In genomic region chr11:317668-318406, GRCh38 we compare ENCODE assay signal across 9 cellular contexts. TPM values are rescaled to one million over a fixed set of nuclear protein-coding genes. Genes with fewer than 3 reads are reported as not detected.
DNase-seq lines count a peak whose midpoint lies in the region; ATAC-seq, FAIRE-seq and TF ChIP-seq lines count a peak whose summit lies in the region.
"Not testable (repeated sequence)": the region's sequence is repeated elsewhere in the genome, so short reads cannot be mapped to it uniquely, and the experiment has no call there.
"Had no signal": no experiment of that assay in that cellular context is flagged by ENCODE, and none has a peak within 500 bp of the region (broad histone marks: within the 10 kb centered on the region; RNA-seq: fewer than 3 reads in every experiment).

No MANE protein-coding gene starts in this region.

- not testable (repeated sequence) for FAIRE-seq in H1 (lab: Jason Lieb, UNC)

- H3K27me3 Mint-ChIP-seq in CD4-positive, alpha-beta T cell; activated T-helper 2 cell treated with anti-CD3 and anti-CD28 coated beads, Interferon-gamma antibody, Interleukin-2, Interleukin-4, amounts not matched to agents 10 μg/mL and 5 μg/mL and 100 μg/mL, durations not matched to agents 14 hours and 24 hours and 36 hours (ENCODE audit: low read depth): not testable (repeated sequence)
- H3K27me3 Mint-ChIP-seq in GM23338 (ENCODE audit: insufficient read depth, low read depth, poor library complexity) = peaks cover 14% of the 10 kb centered on the region
- H3K27me3 Mint-ChIP-seq in neural progenitor cell (ENCODE audit: insufficient read depth, low read depth) = peaks cover 12% of the 10 kb centered on the region

- ATAC-seq in CD4-positive, alpha-beta T cell (ENCODE audit: poor library complexity); GM23338; Panc1: not testable (repeated sequence)

- H2BK20ac ChIP-seq in H1 (ENCODE audit: low read length) = peak overlapping the region; percentile 90; the same call in 1 of the 2 replicates

- not testable (repeated sequence) for H3K9me2 ChIP-seq in GM23338 (ENCODE audit: insufficient read depth)

- not testable (repeated sequence) for TF ChIP-seq EP300 in H1 (IDR thresholded peaks at IDR 0.05; ENCODE audit: borderline replicate concordance in 1 of 2, low read depth in 2 of 2, low read length in 2 of 2)

- H3K79me2 ChIP-seq in GM23338 (replicated peaks; ENCODE audit: insufficient read depth) (peaks cover 23% of the 10 kb centered on the region), H1 (ENCODE audit: control insufficient read depth in 1 of 2, insufficient read depth in 2 of 2, low read length in 2 of 2) (peaks cover 0 to 21% of the 10 kb centered on the region in 2 experiments; a peak in 2 of 4 replicates)
- H3K79me2 ChIP-seq in neural progenitor cell (ENCODE audit: low read depth) = not testable (repeated sequence)

- not testable (repeated sequence) for H3K23ac ChIP-seq in H1 (ENCODE audit: insufficient read length)

- not testable (repeated sequence) for H3K79me1 ChIP-seq in H1 (ENCODE audit: low read depth, low read length)

- peaks cover 18% of the 10 kb centered on the region; the same call in 1 of the 2 replicates for H3K23me2 ChIP-seq in H1 (ENCODE audit: low read depth, low read length)

- H3K14ac ChIP-seq in H1 (ENCODE audit: insufficient read length) = not testable (repeated sequence)

- intact Hi-C loops in CD4-positive, alpha-beta T cell (cut with DNase I, micrococcal nuclease) = loop anchor here in 1 of 2 experiments (2.0 kb wide), 2 partner anchors 37 to 49 kb away; no protein-coding TSS in a partner anchor
- intact Hi-C loops in Panc1 (cut with micrococcal nuclease; ENCODE audit: unreplicated experiment); activated T-helper 2 cell treated with anti-CD3 and anti-CD28 coated beads, Interferon-gamma antibody, Interleukin-2, Interleukin-4, amounts not matched to agents 10 μg/mL and 5 μg/mL and 100 μg/mL, durations not matched to agents 14 hours and 24 hours and 36 hours (cut with micrococcal nuclease); testis (cut with DNase I; ENCODE audit: low total_unique reads): not testable (repeated sequence)

- peak overlapping the region; percentile 75 for H3K18ac ChIP-seq in H1 (ENCODE audit: extremely low read depth, low read length)

- not testable (repeated sequence) for H2BK15ac ChIP-seq in H1 (ENCODE audit: low read length)

- H2AK5ac ChIP-seq in H1 (ENCODE audit: low read depth, low read length) = peak overlapping the region; percentile 93; the same call in 1 of the 2 replicates

- not testable (repeated sequence) for TF ChIP-seq CTCF in CD4-positive, alpha-beta T cell (IDR thresholded peaks at IDR 0.05); GM23338 (conservative IDR thresholded peaks at IDR 0.05; ENCODE audit: low read depth in 2 of 2); Panc1 (IDR thresholded peaks at IDR 0.05); H1 (IDR thresholded peaks at IDR 0.05; ENCODE audit: control extremely low read depth in 1 of 3, insufficient read depth in 1 of 3, low read depth in 1 of 3, low read length in 3 of 3); neural progenitor cell (IDR thresholded peaks at IDR 0.05); testis (IDR thresholded peaks at IDR 0.05)

- peak overlapping the region; percentile 80; the same call in 1 of the 2 replicates for H2BK12ac ChIP-seq in H1 (ENCODE audit: low read depth, low read length)

- TF ChIP-seq POLR2A in H1 (IDR thresholded peaks at IDR 0.05; ENCODE audit: control extremely low read depth in 1 of 2, low read depth in 2 of 2, low read length in 2 of 2); testis (IDR thresholded peaks at IDR 0.05): not testable (repeated sequence)

- H2BK5ac ChIP-seq in H1 (ENCODE audit: low read depth, low read length) = peak overlapping the region; percentile 60; the same call in 1 of the 2 replicates

- H4K20me1 ChIP-seq in GM23338 (replicated peaks; ENCODE audit: insufficient read depth) = peaks cover 10% of the 10 kb centered on the region
- H4K20me1 ChIP-seq in H1 (replicated peaks in 1 of 2; ENCODE audit: control insufficient read depth in 1 of 2, insufficient read depth in 2 of 2, low read length in 2 of 2); neural progenitor cell (ENCODE audit: low read depth): not testable (repeated sequence)

- POLR2A ChIA-PET in CD4-positive, alpha-beta T cell (lab: Charles Lee) = interaction anchor here (0.8 to 4.5 kb wide), 17 partner anchors 9 to 188 kb away, joined by 3 to 56 read pairs (median 10); partner anchors contain the start of genes BET1L, NLRP6, PGGHG and PSMD13
- POLR2A ChIA-PET in Panc1 (lab: Charles Lee) (interaction anchor here (1.3 kb wide), 1 partner anchor 21 kb away, joined by 4 read pairs; no protein-coding TSS in a partner anchor), H1 (lab: Charles Lee; ENCODE audit: partially characterized antibody) (interaction anchor here (0.6 to 4.0 kb wide), 19 partner anchors 9 to 110 kb away, joined by 3 to 33 read pairs (median 4); partner anchors contain the start of genes BET1L, IFITM2 and RIC8A)

- in situ Hi-C loops in Panc1 (cut with HindIII; ENCODE audit: low pct_unique_long_range_greater_than_20kb, low sequenced_read_pairs) = not testable (repeated sequence)

- H3K9me3 Mint-ChIP-seq in CD4-positive, alpha-beta T cell; GM23338; activated T-helper 2 cell treated with anti-CD3 and anti-CD28 coated beads, Interferon-gamma antibody, Interleukin-2, Interleukin-4, amounts not matched to agents 10 μg/mL and 5 μg/mL and 100 μg/mL, durations not matched to agents 14 hours and 24 hours and 36 hours; neural progenitor cell: not testable (repeated sequence)

- peak overlapping the region; percentile 85 for H4K91ac ChIP-seq in H1 (replicated peaks; ENCODE audit: insufficient read length, low read length)

- peak overlapping the region; percentile 94 for H3K27ac Mint-ChIP-seq in CD4-positive, alpha-beta T cell
- H3K27ac Mint-ChIP-seq in GM23338, neural progenitor cell: not testable (repeated sequence)
- H3K27ac Mint-ChIP-seq in activated T-helper 2 cell treated with anti-CD3 and anti-CD28 coated beads, Interferon-gamma antibody, Interleukin-2, Interleukin-4, amounts not matched to agents 10 μg/mL and 5 μg/mL and 100 μg/mL, durations not matched to agents 14 hours and 24 hours and 36 hours = peak overlapping the region; percentile 88

- H3K4me1 Mint-ChIP-seq in CD4-positive, alpha-beta T cell (ENCODE audit: low read depth) = peaks cover 49% of the 10 kb centered on the region
- H3K4me1 Mint-ChIP-seq in GM23338 (peaks cover 51% of the 10 kb centered on the region), neural progenitor cell (peaks cover 45% of the 10 kb centered on the region)
- H3K4me1 Mint-ChIP-seq in activated T-helper 2 cell treated with anti-CD3 and anti-CD28 coated beads, Interferon-gamma antibody, Interleukin-2, Interleukin-4, amounts not matched to agents 10 μg/mL and 5 μg/mL and 100 μg/mL, durations not matched to agents 14 hours and 24 hours and 36 hours (ENCODE audit: low read depth) = peaks cover 34% of the 10 kb centered on the region

- H3K4me2 ChIP-seq in GM23338 (peak overlapping the region; percentile 84), H1 (ENCODE audit: insufficient read depth in 1 of 2, low read depth in 2 of 2, low read length in 2 of 2) (peak overlapping the region; percentile 56 to 75), neural progenitor cell (peak overlapping the region; percentile 84)

- peaks cover 48% of the 10 kb centered on the region for H3K36me3 Mint-ChIP-seq in CD4-positive, alpha-beta T cell (ENCODE audit: low read depth)
- not testable (repeated sequence) for H3K36me3 Mint-ChIP-seq in GM23338 (ENCODE audit: low read depth); neural progenitor cell
- peaks cover 49% of the 10 kb centered on the region for H3K36me3 Mint-ChIP-seq in activated T-helper 2 cell treated with anti-CD3 and anti-CD28 coated beads, Interferon-gamma antibody, Interleukin-2, Interleukin-4, amounts not matched to agents 10 μg/mL and 5 μg/mL and 100 μg/mL, durations not matched to agents 14 hours and 24 hours and 36 hours (ENCODE audit: low read depth)

- peaks cover 34% of the 10 kb centered on the region for H3K4me1 ChIP-seq in GM23338 (ENCODE audit: insufficient read depth)
- H3K4me1 ChIP-seq in Panc1 (ENCODE audit: control insufficient read depth, insufficient read depth, low read length) = peaks cover 39% of the 10 kb centered on the region
- peaks cover 7 to 40% (median 30%) of the 10 kb centered on the region in 4 experiments for H3K4me1 ChIP-seq in H1 (replicated peaks in 1 of 4; ENCODE audit: control insufficient read depth in 3 of 4, insufficient read depth in 4 of 4, low read length in 3 of 4)
- H3K4me1 ChIP-seq in neural progenitor cell = peaks cover 48% of the 10 kb centered on the region
- peaks cover 22% of the 10 kb centered on the region for H3K4me1 ChIP-seq in testis

- H3K4me3 Mint-ChIP-seq in CD4-positive, alpha-beta T cell = peak overlapping the region; percentile 94
- H3K4me3 Mint-ChIP-seq in GM23338 (peak overlapping the region; percentile 65), neural progenitor cell (peak overlapping the region; percentile 78)
- peak overlapping the region; percentile 86 for H3K4me3 Mint-ChIP-seq in activated T-helper 2 cell treated with anti-CD3 and anti-CD28 coated beads, Interferon-gamma antibody, Interleukin-2, Interleukin-4, amounts not matched to agents 10 μg/mL and 5 μg/mL and 100 μg/mL, durations not matched to agents 14 hours and 24 hours and 36 hours (ENCODE audit: low read depth)

- H3K9ac ChIP-seq in H1 (replicated peaks in 1 of 4; ENCODE audit: extremely low read depth in 1 of 4, low read depth in 3 of 4, low read length in 3 of 4); neural progenitor cell: not testable (repeated sequence)

- H3K4ac ChIP-seq in H1 (replicated peaks; ENCODE audit: insufficient read length, low read depth, low read length) = peak overlapping the region; percentile 91

- H3K4me3 ChIP-seq in GM23338 (peak overlapping the region; percentile 70), Panc1 (ENCODE audit: low read depth in 2 of 2, low read length in 2 of 2) (peak overlapping the region; percentile 23 to 69; a peak in 3 of 4 replicates), H1 (ENCODE audit: extremely low read depth in 1 of 4, insufficient read depth in 2 of 4, low read depth in 3 of 4, low read length in 4 of 4) (peak overlapping the region in 3 of 4 experiments; percentile 24 to 71 (median 29); a peak in 2 of 8 replicates)
- not testable (repeated sequence) for H3K4me3 ChIP-seq in neural progenitor cell, testis

- not testable (repeated sequence) for H3K36me3 ChIP-seq in GM23338 (ENCODE audit: insufficient read depth); Panc1 (ENCODE audit: control insufficient read depth, insufficient read depth, low read length); H1 (ENCODE audit: control insufficient read depth in 2 of 4, insufficient read depth in 4 of 4, low read length in 3 of 4); neural progenitor cell; testis (ENCODE audit: low read depth, missing control alignments)

- H2BK120ac ChIP-seq in H1 (replicated peaks; ENCODE audit: low read depth, low read length) = peak overlapping the region; percentile 54

- not testable (repeated sequence) for DNase-seq in CD4-positive, alpha-beta T cell; GM23338 (ENCODE audit: low spot score); Panc1 (ENCODE audit: low read depth, low spot score); activated T-helper 2 cell treated with anti-CD3 and anti-CD28 coated beads, Interferon-gamma antibody, Interleukin-2, Interleukin-4, amounts not matched to agents 10 μg/mL and 5 μg/mL and 100 μg/mL, durations not matched to agents 14 hours and 24 hours and 36 hours (ENCODE audit: low spot score); H1 (ENCODE audit: low read depth in 1 of 2, low spot score in 2 of 2); neural progenitor cell (ENCODE audit: low spot score); testis
- DNase-seq in iPS-NIHi11 (ENCODE audit: low spot score) = peak; percentile 0

- WGBS in H1 (ENCODE audit: extremely low coverage in 1 of 2, insufficient coverage in 1 of 2, insufficient read length in 1 of 2, insufficient replicate concordance in 2 of 2, low coverage in 1 of 2, low lambda C conversion rate in 2 of 2, missing lambda C conversion rate in 1 of 2), 2 experiments = 42% methylated on average over 6 of the region's 30 CpGs; no CpG with 5 or more reads in 1 of the 2 experiments
- WGBS in testis, 2 donors = 14 to 33% methylated on average over 13 to 22 of the region's 30 CpGs

- not testable (repeated sequence) for H3K27me3 ChIP-seq in CD4-positive, alpha-beta T cell (ENCODE audit: control insufficient read depth, insufficient read depth, low read length); GM23338 (ENCODE audit: insufficient read depth); Panc1 (ENCODE audit: control insufficient read depth, insufficient read depth, low read length); H1 (replicated peaks in 1 of 4; ENCODE audit: control insufficient read depth in 3 of 4, extremely low read depth in 1 of 4, insufficient read depth in 3 of 4, low read length in 3 of 4); testis
- peaks cover 39% of the 10 kb centered on the region for H3K27me3 ChIP-seq in neural progenitor cell

- H4K8ac ChIP-seq in H1 (ENCODE audit: extremely low read depth, insufficient read depth, low read length) = not testable (repeated sequence)

- H3K27ac ChIP-seq in CD4-positive, alpha-beta T cell (ENCODE audit: low read depth, low read length) = peak overlapping the region; percentile 93
- H3K27ac ChIP-seq in GM23338 (ENCODE audit: low read depth) = peak overlapping the region; percentile 32
- H3K27ac ChIP-seq in Panc1 (ENCODE audit: low read length) = peak overlapping the region; percentile 87
- H3K27ac ChIP-seq in H1 (ENCODE audit: low read depth, low read length) = peak overlapping the region; percentile 24; the same call in 1 of the 2 replicates
- H3K27ac ChIP-seq in neural progenitor cell = not testable (repeated sequence)
- H3K27ac ChIP-seq in testis = peak overlapping the region; percentile 43 to 92

- H3K56ac ChIP-seq in H1 (replicated peaks; ENCODE audit: insufficient read length, low read depth, low read length) = not testable (repeated sequence)

- CTCF ChIA-PET in CD4-positive, alpha-beta T cell (lab: Charles Lee) = interaction anchor here (0.8 to 3.0 kb wide), 7 partner anchors 12 to 80 kb away, joined by 3 to 18 read pairs (median 5); partner anchors contain the start of gene PSMD13
- CTCF ChIA-PET in Panc1 (lab: Charles Lee) = not testable (repeated sequence)
- CTCF ChIA-PET in H1 (lab: Charles Lee; ENCODE audit: partially characterized antibody) = interaction anchor here (0.6 to 4.2 kb wide), 20 partner anchors 9 to 89 kb away, joined by 3 to 33 read pairs (median 5); partner anchors contain the start of genes IFITM2 and IFITM5

- H2AFZ ChIP-seq in GM23338; H1 (ENCODE audit: low read length); neural progenitor cell (replicated peaks): not testable (repeated sequence)

- TF ChIP-seq RAD21 in H1 (IDR thresholded peaks at IDR 0.05 in 1 of 2, conservative IDR thresholded peaks at IDR 0.05 in 1 of 2; ENCODE audit: low read depth in 2 of 2, low read length in 2 of 2) = not testable (repeated sequence)

- H3K9me3 ChIP-seq in CD4-positive, alpha-beta T cell (ENCODE audit: control insufficient read depth, low read length); Panc1 (ENCODE audit: control insufficient read depth, insufficient read depth, low read depth, low read length); H1 (ENCODE audit: insufficient read depth in 2 of 2, low read depth in 1 of 2, low read length in 1 of 2); neural progenitor cell (ENCODE audit: low read depth); testis: not testable (repeated sequence)

- H4K5ac ChIP-seq in H1 (ENCODE audit: insufficient read length, low read depth, low read length) = peak overlapping the region; percentile 62

- not testable (repeated sequence) for BruUV-seq in Panc1 (replicated peaks; lab: Mats Ljungman, UMichigan)

- peaks cover 21% of the 10 kb centered on the region; the same call in 1 of the 2 replicates for H3F3A ChIP-seq in GM23338 (replicated peaks; ENCODE audit: low read depth)
- peaks cover 35% of the 10 kb centered on the region for H3F3A ChIP-seq in neural progenitor cell (ENCODE audit: low read depth)

RNA-seq across cellular contexts. Expression of gene IFITM3, which starts 2.8 kb away (rescaled TPM):
- total RNA-seq in CD4-positive, alpha-beta T cell = 10 to 100 TPM; 15.9 to 20.1 TPM
- total RNA-seq in GM23338 (2014; rRNA removed; shearing (Covaris generic)) = 72.4 and 82.3 TPM in 2 replicates
- 829 and 840 TPM in 2 replicates for polyA plus RNA-seq in GM23338 (2016; fragmentation: Nextera tagmentation; extraction: Ambion mirVana)
- 614 TPM for total RNA-seq in Panc1 (2021; ENCODE audit: unreplicated experiment)
- polyA plus RNA-seq in Panc1 (2012; ENCODE audit: insufficient read length) = 1,322 TPM
- total RNA-seq in activated T-helper 2 cell treated with anti-CD3 and anti-CD28 coated beads, Interferon-gamma antibody, Interleukin-2, Interleukin-4, amounts not matched to agents 10 μg/mL and 5 μg/mL and 100 μg/mL, durations not matched to agents 14 hours and 24 hours and 36 hours = 3.5 and 3.7 TPM in 2 replicates
- total RNA-seq in H1 (2021; fragmentation: NEBNext Ultra II Directional; extraction: Animal tissue kit (Norgen Biotek cat#: 25700)) = 230 and 238 TPM in 2 replicates
- 666 and 779 TPM in 2 replicates for polyA plus RNA-seq in H1 (2011; rRNA removed)
- 365 TPM for polyA plus RNA-seq in H1 (2011; cell fraction: cytosol; rRNA removed)
- 320 TPM for polyA plus RNA-seq in H1 (2011; cell fraction: nucleus; rRNA removed)
- 512 to 625 TPM (median 570 TPM) in 4 replicates for polyA plus RNA-seq in H1 (2012, experiment 1 of 2)
- polyA plus RNA-seq in H1 (2012, experiment 2 of 2) = 529 TPM
- 497 TPM for polyA plus RNA-seq in H1 (2013, experiment 1 of 2)
- 568 TPM for polyA plus RNA-seq in H1 (2013, experiment 2 of 2)
- 133 and 217 TPM in 2 replicates for polyA minus RNA-seq in H1 (2011; rRNA and poly(A)+ RNA removed)
- 219 TPM for polyA minus RNA-seq in H1 (2011; cell fraction: cytosol; rRNA and poly(A)+ RNA removed)
- 99.5 TPM for polyA minus RNA-seq in H1 (2011; cell fraction: nucleus; rRNA and poly(A)+ RNA removed)
- 19.8 and 61.7 TPM in 2 replicates for total RNA-seq in neural progenitor cell (ENCODE audit: low replicate concordance)
- 100 to 1,000 TPM; 256 to 459 TPM for total RNA-seq in testis
- 717 TPM for polyA plus RNA-seq in testis (ENCODE audit: insufficient read depth, low read depth, low replicate concordance)

RNA-seq across cellular contexts. Expression of gene IFITM1, which starts 4.0 kb away (rescaled TPM):
- 100 to 1,000 TPM; 286 to 306 TPM for total RNA-seq in CD4-positive, alpha-beta T cell
- total RNA-seq in GM23338 (2014; rRNA removed; shearing (Covaris generic)) = 396 and 409 TPM in 2 replicates
- polyA plus RNA-seq in GM23338 (2016; fragmentation: Nextera tagmentation; extraction: Ambion mirVana) = 1,180 and 1,194 TPM in 2 replicates
- 66.3 TPM for total RNA-seq in Panc1 (2021; ENCODE audit: unreplicated experiment)
- 206 TPM for polyA plus RNA-seq in Panc1 (2012; ENCODE audit: insufficient read length)
- total RNA-seq in activated T-helper 2 cell treated with anti-CD3 and anti-CD28 coated beads, Interferon-gamma antibody, Interleukin-2, Interleukin-4, amounts not matched to agents 10 μg/mL and 5 μg/mL and 100 μg/mL, durations not matched to agents 14 hours and 24 hours and 36 hours = 256 and 260 TPM in 2 replicates
- total RNA-seq in H1 (2021; fragmentation: NEBNext Ultra II Directional; extraction: Animal tissue kit (Norgen Biotek cat#: 25700)) = 394 and 417 TPM in 2 replicates
- polyA plus RNA-seq in H1 (2011; rRNA removed) = 1,464 and 1,887 TPM in 2 replicates
- 1,079 TPM for polyA plus RNA-seq in H1 (2011; cell fraction: cytosol; rRNA removed)
- polyA plus RNA-seq in H1 (2011; cell fraction: nucleus; rRNA removed) = 974 TPM
- 247 to 559 TPM (median 446 TPM) in 4 replicates for polyA plus RNA-seq in H1 (2012, experiment 1 of 2)
- polyA plus RNA-seq in H1 (2012, experiment 2 of 2) = 534 TPM
- polyA plus RNA-seq in H1 (2013, experiment 1 of 2) = 788 TPM
- polyA plus RNA-seq in H1 (2013, experiment 2 of 2) = 902 TPM
- 336 and 605 TPM in 2 replicates for polyA minus RNA-seq in H1 (2011; rRNA and poly(A)+ RNA removed)
- 285 TPM for polyA minus RNA-seq in H1 (2011; cell fraction: cytosol; rRNA and poly(A)+ RNA removed)
- polyA minus RNA-seq in H1 (2011; cell fraction: nucleus; rRNA and poly(A)+ RNA removed) = 204 TPM
- total RNA-seq in neural progenitor cell (ENCODE audit: low replicate concordance) = 13.3 and 48.6 TPM in 2 replicates
- 10 to 100 TPM; 63.1 to 93.3 TPM for total RNA-seq in testis
- polyA plus RNA-seq in testis (ENCODE audit: insufficient read depth, low read depth, low replicate concordance) = 146 TPM

RNA-seq across cellular contexts. Expression of gene IFITM2, which starts 10.2 kb away (rescaled TPM):
- total RNA-seq in CD4-positive, alpha-beta T cell = 100 to 1,000 TPM; 364 to 383 TPM
- 57.3 and 91.2 TPM in 2 replicates for total RNA-seq in GM23338 (2014; rRNA removed; shearing (Covaris generic))
- polyA plus RNA-seq in GM23338 (2016; fragmentation: Nextera tagmentation; extraction: Ambion mirVana) (857 and 906 TPM in 2 replicates), H1 (2011; rRNA removed) (764 and 902 TPM in 2 replicates), testis (ENCODE audit: insufficient read depth, low read depth, low replicate concordance) (283 TPM)
- total RNA-seq in Panc1 (2021; ENCODE audit: unreplicated experiment) (183 TPM), neural progenitor cell (ENCODE audit: low replicate concordance) (10.5 and 63.9 TPM in 2 replicates), testis (100 to 1,000 TPM; 119 to 169 TPM)
- 402 TPM for polyA plus RNA-seq in Panc1 (2012; ENCODE audit: insufficient read length)
- 680 and 689 TPM in 2 replicates for total RNA-seq in activated T-helper 2 cell treated with anti-CD3 and anti-CD28 coated beads, Interferon-gamma antibody, Interleukin-2, Interleukin-4, amounts not matched to agents 10 μg/mL and 5 μg/mL and 100 μg/mL, durations not matched to agents 14 hours and 24 hours and 36 hours
- 363 and 399 TPM in 2 replicates for total RNA-seq in H1 (2021; fragmentation: NEBNext Ultra II Directional; extraction: Animal tissue kit (Norgen Biotek cat#: 25700))
- 381 TPM for polyA plus RNA-seq in H1 (2011; cell fraction: cytosol; rRNA removed)
- polyA plus RNA-seq in H1 (2011; cell fraction: nucleus; rRNA removed) = 326 TPM
- 487 to 716 TPM (median 624 TPM) in 4 replicates for polyA plus RNA-seq in H1 (2012, experiment 1 of 2)
- polyA plus RNA-seq in H1 (2012, experiment 2 of 2) = 666 TPM
- 1,170 TPM for polyA plus RNA-seq in H1 (2013, experiment 1 of 2)
- polyA plus RNA-seq in H1 (2013, experiment 2 of 2) = 1,490 TPM
- polyA minus RNA-seq in H1 (2011; rRNA and poly(A)+ RNA removed) = 220 and 246 TPM in 2 replicates
- 86.5 TPM for polyA minus RNA-seq in H1 (2011; cell fraction: cytosol; rRNA and poly(A)+ RNA removed)
- 58.9 TPM for polyA minus RNA-seq in H1 (2011; cell fraction: nucleus; rRNA and poly(A)+ RNA removed)

RNA-seq across cellular contexts. Expression of gene IFITM5, which starts 18.5 kb away (rescaled TPM):
- total RNA-seq in CD4-positive, alpha-beta T cell = not detected
- total RNA-seq in GM23338 (2014; rRNA removed; shearing (Covaris generic)) = not detected in 2 replicates
- polyA plus RNA-seq in GM23338 (2016; fragmentation: Nextera tagmentation; extraction: Ambion mirVana) = 0.42 TPM in 1 of 2 replicates, not detected in the other
- total RNA-seq in Panc1 (2021; ENCODE audit: unreplicated experiment) = not detected
- polyA plus RNA-seq in Panc1 (2012; ENCODE audit: insufficient read length) = 0.30 TPM
- not detected in 2 replicates for total RNA-seq in activated T-helper 2 cell treated with anti-CD3 and anti-CD28 coated beads, Interferon-gamma antibody, Interleukin-2, Interleukin-4, amounts not matched to agents 10 μg/mL and 5 μg/mL and 100 μg/mL, durations not matched to agents 14 hours and 24 hours and 36 hours
- total RNA-seq in H1 (2021; fragmentation: NEBNext Ultra II Directional; extraction: Animal tissue kit (Norgen Biotek cat#: 25700)) = not detected in 2 replicates
- polyA plus RNA-seq in H1 (2011; rRNA removed) = 0.50 TPM in 1 of 2 replicates, not detected in the other
- polyA plus RNA-seq in H1 (2011; cell fraction: cytosol; rRNA removed) = 0.21 TPM
- polyA plus RNA-seq in H1 (2011; cell fraction: nucleus; rRNA removed) = 0.30 TPM
- polyA plus RNA-seq in H1 (2012, experiment 1 of 2) = 0.33 TPM in 1 of 4 replicates, not detected in the others
- not detected for polyA plus RNA-seq in H1 (2012, experiment 2 of 2)
- polyA plus RNA-seq in H1 (2013, experiment 1 of 2) = 0.26 TPM
- polyA plus RNA-seq in H1 (2013, experiment 2 of 2) = 0.11 TPM
- not detected in 2 replicates for polyA minus RNA-seq in H1 (2011; rRNA and poly(A)+ RNA removed)
- not detected for polyA minus RNA-seq in H1 (2011; cell fraction: cytosol; rRNA and poly(A)+ RNA removed)
- polyA minus RNA-seq in H1 (2011; cell fraction: nucleus; rRNA and poly(A)+ RNA removed) = not detected
- total RNA-seq in neural progenitor cell (ENCODE audit: low replicate concordance) = not detected in 2 replicates
- not detected for total RNA-seq in testis
- not detected for polyA plus RNA-seq in testis (ENCODE audit: insufficient read depth, low read depth, low replicate concordance)
- total RNA-seq: left cardiac atrium had no signal

RNA-seq across cellular contexts. Expression of gene PGGHG, which starts 28.9 kb away (rescaled TPM):
- 100 to 1,000 TPM; 670 to 671 TPM for total RNA-seq in CD4-positive, alpha-beta T cell
- 45.4 and 55.8 TPM in 2 replicates for total RNA-seq in GM23338 (2014; rRNA removed; shearing (Covaris generic))
- polyA plus RNA-seq in GM23338 (2016; fragmentation: Nextera tagmentation; extraction: Ambion mirVana) (18.1 and 24.9 TPM in 2 replicates), H1 (2011; rRNA removed) (34.8 and 61.4 TPM in 2 replicates), testis (ENCODE audit: insufficient read depth, low read depth, low replicate concordance) (8.2 TPM)
- total RNA-seq in Panc1 (2021; ENCODE audit: unreplicated experiment) (115 TPM), neural progenitor cell (ENCODE audit: low replicate concordance) (20.5 and 44.4 TPM in 2 replicates), testis (10 to 100 TPM; 26.5 to 32.5 TPM)
- 129 TPM for polyA plus RNA-seq in Panc1 (2012; ENCODE audit: insufficient read length)
- 62.0 and 62.8 TPM in 2 replicates for total RNA-seq in activated T-helper 2 cell treated with anti-CD3 and anti-CD28 coated beads, Interferon-gamma antibody, Interleukin-2, Interleukin-4, amounts not matched to agents 10 μg/mL and 5 μg/mL and 100 μg/mL, durations not matched to agents 14 hours and 24 hours and 36 hours
- total RNA-seq in H1 (2021; fragmentation: NEBNext Ultra II Directional; extraction: Animal tissue kit (Norgen Biotek cat#: 25700)) = 52.9 and 60.7 TPM in 2 replicates
- 56.3 TPM for polyA plus RNA-seq in H1 (2011; cell fraction: cytosol; rRNA removed)
- 681 TPM for polyA plus RNA-seq in H1 (2011; cell fraction: nucleus; rRNA removed)
- 50.3 to 86.1 TPM (median 73.3 TPM) in 4 replicates for polyA plus RNA-seq in H1 (2012, experiment 1 of 2)
- polyA plus RNA-seq in H1 (2012, experiment 2 of 2) = 36.1 TPM
- 44.0 TPM for polyA plus RNA-seq in H1 (2013, experiment 1 of 2)
- 38.3 TPM for polyA plus RNA-seq in H1 (2013, experiment 2 of 2)
- 8.6 and 10.8 TPM in 2 replicates for polyA minus RNA-seq in H1 (2011; rRNA and poly(A)+ RNA removed)
- 17.0 TPM for polyA minus RNA-seq in H1 (2011; cell fraction: cytosol; rRNA and poly(A)+ RNA removed)
- polyA minus RNA-seq in H1 (2011; cell fraction: nucleus; rRNA and poly(A)+ RNA removed) = 53.3 TPM
